In the genomic region with DNA sequence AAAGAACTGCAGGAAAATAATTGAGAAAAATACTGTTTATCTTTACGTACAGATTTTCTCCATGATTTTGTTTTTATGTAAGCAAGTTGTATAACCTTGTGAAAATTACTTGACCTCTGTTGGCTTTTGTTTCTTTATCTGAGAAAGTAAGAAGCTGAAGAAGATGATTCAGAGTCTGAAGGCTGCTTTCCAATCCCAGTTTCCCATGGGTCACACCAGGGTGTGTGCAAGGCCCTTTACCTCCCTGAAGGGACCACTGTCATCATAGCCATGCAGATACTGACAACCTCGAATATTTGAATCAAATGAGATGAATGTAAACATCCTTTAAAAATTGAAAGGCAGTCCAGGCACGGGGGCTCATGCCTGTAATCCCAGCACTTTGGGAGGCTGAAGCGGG, we compare ENCODE assay signal across 25 cellular contexts.
"Had no signal": no experiment of that assay in that cellular context is flagged by ENCODE, and none has a peak within 500 bp of the region (broad histone marks: within the 10 kb centered on the region; RNA-seq: fewer than 3 reads in every experiment).

No MANE protein-coding gene starts in this region.

- H3K4me1 Mint-ChIP-seq: activated naive CD8-positive, alpha-beta T cell treated with anti-CD3 and anti-CD28 coated beads, Interleukin-2, amount 50 U/mL, for 24 hours; natural killer cell had no signal

- H3K4me3 ChIP-seq: cardiac muscle cell, left ventricle myocardium inferior, psoas muscle, right atrium auricular region, upper lobe of left lung had no signal

- H3K36me3 ChIP-seq: cardiac muscle cell, left ventricle myocardium inferior, right atrium auricular region, upper lobe of left lung had no signal

- H3K4me3 Mint-ChIP-seq: activated CD8-positive, alpha-beta T cell treated with anti-CD3 and anti-CD28 coated beads, Interleukin-2, amount 10 ng/mL, durations not matched to agents 7 days and 5 days; activated naive CD8-positive, alpha-beta T cell treated with anti-CD3 and anti-CD28 coated beads, Interleukin-2, amount 50 U/mL, for 24 hours; activated T-helper 1 cell treated with anti-CD3 and anti-CD28 coated beads, Interleukin-12 subunit alpha, Interleukin-12 subunit beta, Interleukin-2, Interleukin-4 antibody, amounts not matched to agents 30 ng/mL and 10 ng/mL and 1 ng/mL, durations not matched to agents 14 hours and 24 hours and 36 hours; dendritic cell treated with granulocyte-macrophage colony-stimulating factor and Interleukin-4, amounts not matched to agents 40 ng/mL and 50 ng/mL, for 4 days; natural killer cell had no signal

- H3K4me1 ChIP-seq: left ventricle myocardium inferior, psoas muscle, right atrium auricular region, upper lobe of left lung had no signal

- H3K27ac ChIP-seq: cardiac muscle cell, left ventricle myocardium inferior, psoas muscle, right atrium auricular region, upper lobe of left lung had no signal

- H3K36me3 Mint-ChIP-seq: natural killer cell had no signal

- FAIRE-seq: endometrium, frontal cortex, TTC549 had no signal

- H3K27me3 ChIP-seq: right atrium auricular region, upper lobe of left lung had no signal

- H3K9me3 ChIP-seq: left ventricle myocardium inferior, psoas muscle, right atrium auricular region, upper lobe of left lung had no signal

- H3K27ac Mint-ChIP-seq: activated CD8-positive, alpha-beta T cell treated with anti-CD3 and anti-CD28 coated beads, Interleukin-2, amount 10 ng/mL, durations not matched to agents 7 days and 5 days; activated naive CD8-positive, alpha-beta T cell treated with anti-CD3 and anti-CD28 coated beads, Interleukin-2, amount 50 U/mL, for 24 hours; activated T-helper 1 cell treated with anti-CD3 and anti-CD28 coated beads, Interleukin-12 subunit alpha, Interleukin-12 subunit beta, Interleukin-2, Interleukin-4 antibody, amounts not matched to agents 30 ng/mL and 10 ng/mL and 1 ng/mL, durations not matched to agents 14 hours and 24 hours and 36 hours; dendritic cell treated with granulocyte-macrophage colony-stimulating factor and Interleukin-4, amounts not matched to agents 40 ng/mL and 50 ng/mL, for 4 days; natural killer cell had no signal

- H3K9me3 Mint-ChIP-seq: activated naive CD8-positive, alpha-beta T cell treated with anti-CD3 and anti-CD28 coated beads, Interleukin-2, amount 50 U/mL, for 24 hours; activated T-helper 1 cell treated with anti-CD3 and anti-CD28 coated beads, Interleukin-12 subunit alpha, Interleukin-12 subunit beta, Interleukin-2, Interleukin-4 antibody, amounts not matched to agents 30 ng/mL and 10 ng/mL and 1 ng/mL, durations not matched to agents 14 hours and 24 hours and 36 hours; dendritic cell treated with granulocyte-macrophage colony-stimulating factor and Interleukin-4, amounts not matched to agents 40 ng/mL and 50 ng/mL, for 4 days; natural killer cell had no signal

- DNase-seq: activated CD4-positive, alpha-beta T cell treated with anti-CD3 and anti-CD28 coated beads for 1 hour; activated CD4-positive, alpha-beta T cell treated with anti-CD3 and anti-CD28 coated beads, Interleukin-2, amount 50 U/mL, for 1 hour; activated CD8-positive, alpha-beta T cell treated with anti-CD3 and anti-CD28 coated beads, Interleukin-2, amount 10 ng/mL, durations not matched to agents 7 days and 5 days; activated gamma-delta T cell; activated naive CD4-positive, alpha-beta T cell treated with anti-CD3 and anti-CD28 coated beads, Interleukin-2, amount 50 U/mL, for 16 hours; activated naive CD8-positive, alpha-beta T cell treated with anti-CD3 and anti-CD28 coated beads, Interleukin-2, amount 50 U/mL, for 24 hours; effector CD4-positive, alpha-beta T cell; glutamatergic neuron; hippocampal formation; left ventricle myocardium inferior; mammary epithelial cell; midbrain; natural killer cell; psoas muscle; stimulated activated CD4-positive, alpha-beta T cell treated with anti-CD3 and anti-CD28 coated beads, Interleukin-12 subunit alpha, Interleukin-12 subunit beta, amount 100 ng/mL, for 4 hours; stimulated activated CD4-positive, alpha-beta T cell treated with anti-CD3 and anti-CD28 coated beads, Interleukin-4, amount 100 ng/mL, for 4 hours; stimulated activated naive CD8-positive, alpha-beta T cell treated with anti-CD3 and anti-CD28 coated beads, Interleukin-15, Interleukin-2, amounts not matched to agents 100 U/mL and 50 U/mL, for 24 hours; upper lobe of left lung had no signal

- ATAC-seq: activated CD8-positive, alpha-beta T cell treated with anti-CD3 and anti-CD28 coated beads, Interleukin-2, amount 10 ng/mL, durations not matched to agents 7 days and 5 days; activated naive CD8-positive, alpha-beta T cell treated with anti-CD3 and anti-CD28 coated beads, Interleukin-2, amount 50 U/mL, for 24 hours; natural killer cell; psoas muscle; stimulated activated naive CD8-positive, alpha-beta T cell treated with anti-CD3 and anti-CD28 coated beads, Interleukin-15, Interleukin-2, amounts not matched to agents 100 U/mL and 50 U/mL, for 24 hours had no signal
